In genomic region chr5:176382721-176383120, GRCh38 we compare ENCODE assay signal across 21 cellular contexts. TPM values are rescaled to one million over a fixed set of nuclear protein-coding genes. Genes with fewer than 3 reads are reported as not detected.
DNase-seq lines count a peak whose midpoint lies in the region; ATAC-seq, FAIRE-seq and TF ChIP-seq lines count a peak whose summit lies in the region.
"Had no signal": no experiment of that assay in that cellular context is flagged by ENCODE, and none has a peak within 500 bp of the region (broad histone marks: within the 10 kb centered on the region; RNA-seq: fewer than 3 reads in every experiment).

No MANE protein-coding gene starts in this region.

- POLR2A ChIA-PET in HCT116 (lab: Charles Lee) = no interaction called here

- H3K27ac Mint-ChIP-seq in activated T-cell treated with anti-CD3 and anti-CD28 coated beads, Interleukin-2, amount 50 U/mL, for 24 hours = peak overlapping the region; percentile 50
- H3K27ac Mint-ChIP-seq: B cell had no signal

- intact Hi-C loops in HCT116 (cut with micrococcal nuclease) = no loop called here
- intact Hi-C loops in posterior vena cava (cut with DNase I) = no loop called here

- H3K36me3 ChIP-seq in HCT116 (ENCODE audit: control insufficient read depth in 1 of 2, insufficient read depth in 2 of 2, low read length in 2 of 2) (peaks cover 35 to 68% of the 10 kb centered on the region in 2 experiments; a peak in 3 of 4 replicates), stomach smooth muscle (ENCODE audit: control insufficient read depth in 2 of 2, insufficient read depth in 2 of 2, low read length in 2 of 2) (peaks cover 22 to 28% of the 10 kb centered on the region in 2 donors)

- DNase-seq in activated T-cell treated with anti-CD3 and anti-CD28 coated beads, Interleukin-2, amount 50 U/mL, for 24 hours = no peak
- DNase-seq in activated T-cell treated with anti-CD3 and anti-CD28 coated beads, Interleukin-2, amount 50 U/mL, for 48 hours = no peak
- no peak for DNase-seq in HCT116 (ENCODE audit: low read depth, low spot score)
- DNase-seq in posterior vena cava (ENCODE audit: low spot score) = peak; percentile 70
- DNase-seq in stimulated activated naive CD4-positive, alpha-beta T cell (lab: John Stamatoyannopoulos, UW) = no peak
- no peak for DNase-seq in HTR-8/SVneo (ENCODE audit: insufficient read length, low spot score)
- DNase-seq: 8988T; COR-L47; DMS 273 treated with DMSO at 0.1 percent for 48 hours; DND-41; H9; NCI-H1092 treated with DMSO at 0.1 percent for 48 hours; NCI-H146; NCI-H2029 treated with DMSO at 0.1 percent for 48 hours; NCI-H446 treated with DMSO at 0.1 percent for 48 hours; NCI-H69; NK-92 treated with Interleukin-12 subunit alpha and Interleukin-12 subunit beta, amount 100 ng/mL, for 24 hours had no signal

- H3K9me3 ChIP-seq in HCT116 (ENCODE audit: control insufficient read depth in 1 of 2, insufficient read depth in 1 of 2, low read depth in 1 of 2, low read length in 2 of 2) (no peaks in the 10 kb centered on the region), stomach smooth muscle (ENCODE audit: control insufficient read depth in 2 of 2, low read length in 2 of 2) (no peaks in the 10 kb centered on the region)

- TF ChIP-seq RAD21 in HCT116 (IDR thresholded peaks at IDR 0.05; ENCODE audit: low read depth) = no peak

- H3K4me2 ChIP-seq in HCT116 (ENCODE audit: low read length) = no peak overlapping the region

- ATAC-seq in HCT116 (peak; percentile 18; the same call in 1 of the 2 replicates), GM18858 (IDR thresholded peaks at IDR 0.05; ENCODE audit: unreplicated experiment) (no peak)
- ATAC-seq: K562 had no signal

- H2AFZ ChIP-seq in HCT116 (ENCODE audit: low read depth, low read length, poor library complexity, severe bottlenecking) = no peak overlapping the region

- no TSS peak for BruUV-seq in HCT116 (replicated peaks; lab: Mats Ljungman, UMichigan)

- no peaks in the 10 kb centered on the region for H3K27me3 Mint-ChIP-seq in activated T-cell treated with anti-CD3 and anti-CD28 coated beads, Interleukin-2, amount 50 U/mL, for 24 hours
- H3K27me3 Mint-ChIP-seq: B cell had no signal

- peaks cover 38% of the 10 kb centered on the region for H3K79me2 ChIP-seq in HCT116 (ENCODE audit: insufficient read depth, low read length)

- H3K4me3 Mint-ChIP-seq in activated T-cell treated with anti-CD3 and anti-CD28 coated beads, Interleukin-2, amount 50 U/mL, for 24 hours = no peak overlapping the region
- H3K4me3 Mint-ChIP-seq: B cell, H9 had no signal

- CTCF ChIA-PET in HCT116 (lab: Charles Lee) = no interaction called here

- H4K20me1 ChIP-seq in HCT116 (ENCODE audit: insufficient read depth) = peaks cover 13% of the 10 kb centered on the region; the same call in 1 of the 2 replicates

- no peaks in the 10 kb centered on the region for H3K9me3 Mint-ChIP-seq in activated T-cell treated with anti-CD3 and anti-CD28 coated beads, Interleukin-2, amount 50 U/mL, for 24 hours
- H3K9me3 Mint-ChIP-seq: H9 had no signal

- H3K4me3 ChIP-seq in HCT116 (replicated peaks in 1 of 2; ENCODE audit: low read depth in 1 of 2, low read length in 2 of 2) (no peak overlapping the region), stomach smooth muscle (ENCODE audit: low read length in 2 of 2) (no peak overlapping the region)
- H3K4me3 ChIP-seq: K562 had no signal

- no peak for TF ChIP-seq POLR2A in HCT116 (IDR thresholded peaks at IDR 0.05; ENCODE audit: borderline replicate concordance, extremely low read depth, insufficient read depth, insufficient read length)

- no peaks in the 10 kb centered on the region for H3K9me2 ChIP-seq in HCT116 (ENCODE audit: insufficient read depth)

- peaks cover 27% of the 10 kb centered on the region for H3K4me1 Mint-ChIP-seq in activated T-cell treated with anti-CD3 and anti-CD28 coated beads, Interleukin-2, amount 50 U/mL, for 24 hours (ENCODE audit: low read depth)

- H3K4me1 ChIP-seq in HCT116 (ENCODE audit: control insufficient read depth in 1 of 2, insufficient read depth in 2 of 2, low read length in 2 of 2) (peaks cover 9 to 13% of the 10 kb centered on the region in 2 experiments; a peak in 3 of 4 replicates), stomach smooth muscle (ENCODE audit: control insufficient read depth, insufficient read depth, low read length) (peaks cover 21% of the 10 kb centered on the region)

- H3K27me3 ChIP-seq in HCT116 (ENCODE audit: insufficient read depth, low read length) (no peaks in the 10 kb centered on the region), stomach smooth muscle (ENCODE audit: control insufficient read depth in 1 of 2, insufficient read depth in 2 of 2, low read length in 2 of 2) (no peaks in the 10 kb centered on the region)

- peaks cover 99% of the 10 kb centered on the region for H3K36me3 Mint-ChIP-seq in activated T-cell treated with anti-CD3 and anti-CD28 coated beads, Interleukin-2, amount 50 U/mL, for 24 hours (ENCODE audit: low read depth)

- RAD21 ChIA-PET in HCT116 (lab: Charles Lee; ENCODE audit: low non-redundant PET in 1 of 2, low total read pairs in 2 of 2, uncharacterized antibody in 2 of 2, unreplicated experiment in 2 of 2) = no interaction called here

- H3K27ac ChIP-seq in HCT116 (ENCODE audit: low read depth, low read length) (no peak overlapping the region), stomach smooth muscle (ENCODE audit: low read length) (peak overlapping the region; percentile 88)

- no peak for TF ChIP-seq CTCF in HCT116 (IDR thresholded peaks at IDR 0.05 in 2 of 3, conservative IDR thresholded peaks at IDR 0.05 in 1 of 3; ENCODE audit: borderline replicate concordance in 1 of 3, insufficient read depth in 1 of 3, low read depth in 2 of 3, low read length in 2 of 3)

- FAIRE-seq in HTR-8/SVneo (lab: Jason Lieb, UNC) = no peak
- FAIRE-seq: K562 had no signal

- no peak overlapping the region for H3K9ac ChIP-seq in HCT116 (ENCODE audit: low read length)
- H3K9ac ChIP-seq in stomach smooth muscle (ENCODE audit: low read length in 2 of 2) = no peak overlapping the region

TF ChIP-seq in HCT116, 20 proteins besides CTCF, POLR2A, EP300 and RAD21:
- TF ChIP-seq FOSL1 (IDR thresholded peaks at IDR 0.05; ENCODE audit: low read depth) (no peak), ZFX (IDR thresholded peaks at IDR 0.05) (no peak), EZH2 (IDR thresholded peaks at IDR 0.05) (no peak), MAX (IDR thresholded peaks at IDR 0.05) (no peak), TCF7L2 (IDR thresholded peaks at IDR 0.05; ENCODE audit: borderline replicate concordance, extremely low read depth, insufficient read depth, insufficient read length) (no peak), YY1 (IDR thresholded peaks at IDR 0.05; ENCODE audit: extremely low read depth, insufficient replicate concordance, low read depth, low read length) (no peak), POLR2AphosphoS5 (IDR thresholded peaks at IDR 0.05; ENCODE audit: low read depth, low read length) (no peak), ZNF274 (IDR thresholded peaks at IDR 0.05; ENCODE audit: low read depth, low read length) (no peak), JUND (IDR thresholded peaks at IDR 0.05) (no peak), SIN3A (IDR thresholded peaks at IDR 0.05; ENCODE audit: low read depth) (no peak), ELF1 (IDR thresholded peaks at IDR 0.05; ENCODE audit: borderline replicate concordance, low read depth) (no peak), SP1 (IDR thresholded peaks at IDR 0.05; ENCODE audit: low read depth) (no peak), CBX3 (IDR thresholded peaks at IDR 0.05; ENCODE audit: low read depth) (no peak)
- TF ChIP-seq, protein P1, sequence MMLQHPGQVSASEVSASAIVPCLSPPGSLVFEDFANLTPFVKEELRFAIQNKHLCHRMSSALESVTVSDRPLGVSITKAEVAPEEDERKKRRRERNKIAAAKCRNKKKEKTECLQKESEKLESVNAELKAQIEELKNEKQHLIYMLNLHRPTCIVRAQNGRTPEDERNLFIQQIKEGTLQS (IDR thresholded peaks at IDR 0.05) = no peak

RNA-seq across cellular contexts. Expression of gene NOP16, which starts 5.7 kb away (rescaled TPM):
- total RNA-seq in HCT116 (2021; ENCODE audit: unreplicated experiment) (67.1 TPM), posterior vena cava (10 to 100 TPM; 17.5 to 18.1 TPM)
- 53.0 and 55.4 TPM in 2 replicates for polyA plus RNA-seq in HCT116 (2012)

RNA-seq across cellular contexts. Expression of gene HIGD2A, which starts 5.8 kb away (rescaled TPM):
- total RNA-seq in HCT116 (2021; ENCODE audit: unreplicated experiment) (130 TPM), posterior vena cava (10 to 100 TPM; 66.9 to 90.4 TPM)
- 142 and 187 TPM in 2 replicates for polyA plus RNA-seq in HCT116 (2012)

RNA-seq across cellular contexts. Expression of gene ARL10, which starts 17.4 kb away (rescaled TPM):
- total RNA-seq in HCT116 (2021; ENCODE audit: unreplicated experiment) (0.05 TPM), posterior vena cava (10 to 100 TPM; 12.4 to 15.2 TPM)
- polyA plus RNA-seq in HCT116 (2012) = 0.01 TPM in 2 replicates

RNA-seq across cellular contexts. Expression of gene KIAA1191, which starts 21.2 kb away (rescaled TPM):
- total RNA-seq in HCT116 (2021; ENCODE audit: unreplicated experiment) (99.0 TPM), posterior vena cava (10 to 100 TPM; 80.9 to 90.2 TPM)
- polyA plus RNA-seq in HCT116 (2012) = 75.5 and 78.2 TPM in 2 replicates

RNA-seq across cellular contexts. Expression of gene CLTB, which starts 33.6 kb away (rescaled TPM):
- total RNA-seq in HCT116 (2021; ENCODE audit: unreplicated experiment) (58.6 TPM), posterior vena cava (100 to 1,000 TPM; 147 to 179 TPM)
- 63.3 and 67.8 TPM in 2 replicates for polyA plus RNA-seq in HCT116 (2012)

Comparison
In these comparisons a context has a peak if more than half of its experiments do, and no peak if none do; other contexts are left out.
1. RNA of gene ARL10, which starts 17.4 kb away (total RNA-seq): 12.4 to 15.2 TPM in posterior vena cava; 0.05 TPM in HCT116 (single experiment); every median in the first group is over 10 times any median in the second.